In genomic region chr20:38249536-38250310, GRCh38 we compare ENCODE assay signal across 16 cellular contexts. TPM values are rescaled to one million over a fixed set of nuclear protein-coding genes. Genes with fewer than 3 reads are reported as not detected.
"Had no signal": no experiment of that assay in that cellular context is flagged by ENCODE, and none has a peak within 500 bp of the region (broad histone marks: within the 10 kb centered on the region; RNA-seq: fewer than 3 reads in every experiment).

No MANE protein-coding gene starts in this region.

- H3K9me3 ChIP-seq: gastroesophageal sphincter, left lung, tibial nerve had no signal

- ATAC-seq: activated T-cell treated with anti-CD3 and anti-CD28 coated beads, Interleukin-2, amount 50 U/mL, for 4 hours; gastroesophageal sphincter; left lung had no signal

- H3K79me2 ChIP-seq: parathyroid adenoma had no signal

- H3K9ac ChIP-seq: parathyroid adenoma had no signal

- H3K27me3 ChIP-seq: gastroesophageal sphincter, tibial nerve had no signal

- H3K36me3 ChIP-seq: gastroesophageal sphincter, left lung had no signal

- H3K27me3 Mint-ChIP-seq: activated CD4-positive, alpha-beta memory T cell treated with anti-CD3 and anti-CD28 coated beads for 36 hours had no signal

- H3K27ac Mint-ChIP-seq: activated CD4-positive, alpha-beta memory T cell treated with anti-CD3 and anti-CD28 coated beads for 36 hours; memory B cell had no signal

- H3K4me3 Mint-ChIP-seq: activated CD4-positive, alpha-beta memory T cell treated with anti-CD3 and anti-CD28 coated beads for 36 hours; activated T-cell treated with anti-CD3 and anti-CD28 coated beads, Interleukin-2, amount 50 U/mL, for 4 hours; memory B cell had no signal

- DNase-seq: activated CD4-positive, alpha-beta memory T cell treated with anti-CD3 and anti-CD28 coated beads for 36 hours; activated CD4-positive, alpha-beta T cell treated with anti-CD3 and anti-CD28 coated beads for 1 hour; activated gamma-delta T cell treated with Interleukin-2 at 50 U/mL for 16 hours; activated T-cell treated with anti-CD3 and anti-CD28 coated beads, Interleukin-2, amount 50 U/mL, for 4 hours; aorta; left lung; retina; T-helper 9 cell had no signal

- H3K4me3 ChIP-seq: gastroesophageal sphincter, left lung, skin epidermis, tibial nerve had no signal

- H3K27ac ChIP-seq: left lung, parathyroid adenoma, skin epidermis had no signal

- H2AFZ ChIP-seq: parathyroid adenoma had no signal

- H3K4me1 ChIP-seq: parathyroid adenoma had no signal

- H3K36me3 Mint-ChIP-seq: activated CD4-positive, alpha-beta memory T cell treated with anti-CD3 and anti-CD28 coated beads for 36 hours had no signal

- H3K9me3 Mint-ChIP-seq: activated CD4-positive, alpha-beta memory T cell treated with anti-CD3 and anti-CD28 coated beads for 36 hours; activated T-cell treated with anti-CD3 and anti-CD28 coated beads, Interleukin-2, amount 50 U/mL, for 4 hours had no signal

RNA-seq across cellular contexts. Expression of gene KIAA1755, which starts 10.8 kb away (rescaled TPM):
- total RNA-seq: activated CD4-positive, alpha-beta memory T cell treated with anti-CD3 and anti-CD28 coated beads for 36 hours; activated T-cell treated with anti-CD3 and anti-CD28 coated beads, Interleukin-2, amount 50 U/mL, for 4 hours; bronchial epithelial cell had no signal
- polyA plus RNA-seq: keratinocyte, neural cell had no signal

RNA-seq across cellular contexts. Expression of gene BPI, which starts 54.2 kb away (rescaled TPM):
- total RNA-seq: activated CD4-positive, alpha-beta memory T cell treated with anti-CD3 and anti-CD28 coated beads for 36 hours; activated T-cell treated with anti-CD3 and anti-CD28 coated beads, Interleukin-2, amount 50 U/mL, for 4 hours; bronchial epithelial cell had no signal
- polyA plus RNA-seq: keratinocyte, neural cell had no signal
